Comparison of ENCODE assay signal across 17 cellular contexts in genomic region chr17:77618731-77619130, GRCh38.
A peak's percentile ranks its signal among the peaks of the same experiment; 100 is the strongest.
DNase-seq lines count a peak whose midpoint lies in the region; ATAC-seq, FAIRE-seq and TF ChIP-seq lines count a peak whose summit lies in the region.
"Had no signal": no experiment of that assay in that cellular context is flagged by ENCODE, and none has a peak within 500 bp of the region (broad histone marks: within the 10 kb centered on the region; RNA-seq: fewer than 3 reads in every experiment).

No MANE protein-coding gene starts in this region.

- no peak overlapping the region for H3K4me3 ChIP-seq in neural progenitor cell
- H3K4me3 ChIP-seq in osteoblast (ENCODE audit: insufficient read depth, low read length) = no peak overlapping the region
- H3K4me3 ChIP-seq: HAP-1 had no signal

- H4K20me1 ChIP-seq in neural progenitor cell (ENCODE audit: low read depth) (no peaks in the 10 kb centered on the region), osteoblast (ENCODE audit: insufficient read depth, low read length) (no peaks in the 10 kb centered on the region)

- POLR2A ChIA-PET in activated CD4-positive, alpha-beta T cell treated with anti-CD3 and anti-CD28 coated beads, Interleukin-2, amount 10 ng/mL, durations not matched to agents 7 days and 5 days (lab: Charles Lee) = no interaction called here

- H3K79me2 ChIP-seq in neural progenitor cell (ENCODE audit: low read depth) (no peaks in the 10 kb centered on the region), osteoblast (ENCODE audit: insufficient read depth, low read length) (no peaks in the 10 kb centered on the region)

- peak overlapping the region; percentile 55 for H3K27ac Mint-ChIP-seq in activated CD4-positive, alpha-beta T cell treated with anti-CD3 and anti-CD28 coated beads, Interleukin-2, amount 10 ng/mL, durations not matched to agents 7 days and 5 days
- peak overlapping the region; percentile 80 for H3K27ac Mint-ChIP-seq in activated naive CD8-positive, alpha-beta T cell treated with anti-CD3 and anti-CD28 coated beads for 36 hours
- H3K27ac Mint-ChIP-seq in neural progenitor cell = peak overlapping the region; percentile 28

- peaks cover 5% of the 10 kb centered on the region for H3K27me3 Mint-ChIP-seq in activated CD4-positive, alpha-beta T cell treated with anti-CD3 and anti-CD28 coated beads, Interleukin-2, amount 10 ng/mL, durations not matched to agents 7 days and 5 days
- no peaks in the 10 kb centered on the region for H3K27me3 Mint-ChIP-seq in activated naive CD8-positive, alpha-beta T cell treated with anti-CD3 and anti-CD28 coated beads for 36 hours
- H3K27me3 Mint-ChIP-seq in neural progenitor cell (ENCODE audit: insufficient read depth, low read depth) = peaks cover 8% of the 10 kb centered on the region

- no peaks in the 10 kb centered on the region for H3K27me3 ChIP-seq in neural progenitor cell
- no peaks in the 10 kb centered on the region for H3K27me3 ChIP-seq in osteoblast (ENCODE audit: insufficient read depth, low read length)

- no peaks in the 10 kb centered on the region for H3F3A ChIP-seq in neural progenitor cell (ENCODE audit: low read depth)

- H3K36me3 ChIP-seq in neural progenitor cell = no peaks in the 10 kb centered on the region
- no peaks in the 10 kb centered on the region for H3K36me3 ChIP-seq in osteoblast (ENCODE audit: insufficient read depth, low read length)
- H3K36me3 ChIP-seq: HAP-1 had no signal

- H3K4me2 ChIP-seq in neural progenitor cell (no peak overlapping the region), osteoblast (ENCODE audit: insufficient read depth, low read length) (no peak overlapping the region)

- no peak overlapping the region for H3K27ac ChIP-seq in neural progenitor cell
- no peak overlapping the region for H3K27ac ChIP-seq in osteoblast (ENCODE audit: low read depth, low read length)

- peaks cover 2% of the 10 kb centered on the region for H3K36me3 Mint-ChIP-seq in activated CD4-positive, alpha-beta T cell treated with anti-CD3 and anti-CD28 coated beads, Interleukin-2, amount 10 ng/mL, durations not matched to agents 7 days and 5 days (ENCODE audit: low read depth)
- peaks cover 2% of the 10 kb centered on the region for H3K36me3 Mint-ChIP-seq in activated naive CD8-positive, alpha-beta T cell treated with anti-CD3 and anti-CD28 coated beads for 36 hours
- H3K36me3 Mint-ChIP-seq in neural progenitor cell = no peaks in the 10 kb centered on the region
- H3K36me3 Mint-ChIP-seq: CD8-positive, alpha-beta memory T cell had no signal

- no peak overlapping the region for H3K4me3 Mint-ChIP-seq in activated CD4-positive, alpha-beta T cell treated with anti-CD3 and anti-CD28 coated beads, Interleukin-2, amount 10 ng/mL, durations not matched to agents 7 days and 5 days
- H3K4me3 Mint-ChIP-seq in activated naive CD8-positive, alpha-beta T cell treated with anti-CD3 and anti-CD28 coated beads for 36 hours = no peak overlapping the region
- peak overlapping the region; percentile 12 for H3K4me3 Mint-ChIP-seq in neural progenitor cell

- H3K9me3 ChIP-seq in neural progenitor cell (ENCODE audit: low read depth) (no peaks in the 10 kb centered on the region), osteoblast (ENCODE audit: low read depth, low read length) (no peaks in the 10 kb centered on the region)
- H3K9me3 ChIP-seq: HAP-1 had no signal

- CTCF ChIA-PET in activated CD4-positive, alpha-beta T cell treated with anti-CD3 and anti-CD28 coated beads, Interleukin-2, amount 10 ng/mL, durations not matched to agents 7 days and 5 days (lab: Charles Lee) = no interaction called here

- no peak for DNase-seq in activated CD4-positive, alpha-beta T cell treated with anti-CD3 and anti-CD28 coated beads, Interleukin-2, amount 10 ng/mL, durations not matched to agents 7 days and 5 days
- DNase-seq in activated CD4-positive, alpha-beta T cell treated with anti-CD3 and anti-CD28 coated beads for 4 hours = no peak
- DNase-seq in HTR-8/SVneo (ENCODE audit: insufficient read length, low spot score) (no peak), neural progenitor cell (ENCODE audit: low spot score) (no peak), osteoblast (ENCODE audit: insufficient read length, low spot score, missing footprints) (no peak), NCI-H187 (lab: John Stamatoyannopoulos, UW) (no peak), omental fat pad (ENCODE audit: low spot score) (no peak)
- DNase-seq in activated naive CD8-positive, alpha-beta T cell treated with anti-CD3 and anti-CD28 coated beads for 36 hours = no peak
- DNase-seq: 8988T, DMS79 treated with DMSO at 0.1 percent for 48 hours, IMR-90, Kasumi-1, NCI-H1930, NCI-H526 treated with DMSO at 0.1 percent for 48 hours, RPMI8226 had no signal

- H3K4me1 ChIP-seq in neural progenitor cell (peaks cover 5% of the 10 kb centered on the region), osteoblast (ENCODE audit: insufficient read depth, low read length) (peaks cover 9% of the 10 kb centered on the region)
- H3K4me1 ChIP-seq: HAP-1 had no signal

- no peak overlapping the region for H2AFZ ChIP-seq in neural progenitor cell (replicated peaks)
- no peak overlapping the region for H2AFZ ChIP-seq in osteoblast (ENCODE audit: low read length)

- TF ChIP-seq CTCF in neural progenitor cell (IDR thresholded peaks at IDR 0.05) = no peak
- TF ChIP-seq CTCF in osteoblast (IDR thresholded peaks at IDR 0.05; ENCODE audit: extremely low read depth, low read depth, low read length) = no peak
- TF ChIP-seq CTCF in omental fat pad (IDR thresholded peaks at IDR 0.05) = no peak

- ATAC-seq in omental fat pad (ENCODE audit: low FRiP score) = no peak

- peaks cover 11% of the 10 kb centered on the region for H3K4me1 Mint-ChIP-seq in activated CD4-positive, alpha-beta T cell treated with anti-CD3 and anti-CD28 coated beads, Interleukin-2, amount 10 ng/mL, durations not matched to agents 7 days and 5 days
- peaks cover 14% of the 10 kb centered on the region for H3K4me1 Mint-ChIP-seq in activated naive CD8-positive, alpha-beta T cell treated with anti-CD3 and anti-CD28 coated beads for 36 hours
- peaks cover 12% of the 10 kb centered on the region for H3K4me1 Mint-ChIP-seq in neural progenitor cell

- H3K9me3 Mint-ChIP-seq in activated CD4-positive, alpha-beta T cell treated with anti-CD3 and anti-CD28 coated beads, Interleukin-2, amount 10 ng/mL, durations not matched to agents 7 days and 5 days = peaks cover 3% of the 10 kb centered on the region
- H3K9me3 Mint-ChIP-seq in activated naive CD8-positive, alpha-beta T cell treated with anti-CD3 and anti-CD28 coated beads for 36 hours = peaks cover 13% of the 10 kb centered on the region
- H3K9me3 Mint-ChIP-seq in neural progenitor cell = peaks cover 8% of the 10 kb centered on the region
- H3K9me3 Mint-ChIP-seq: CD8-positive, alpha-beta memory T cell had no signal

- no peak overlapping the region for H3K9ac ChIP-seq in neural progenitor cell

- FAIRE-seq in HTR-8/SVneo (lab: Jason Lieb, UNC) = peak; percentile 16

Comparison
In these comparisons a context has a peak if more than half of its experiments do, and no peak if none do; other contexts are left out.
1. H3K27ac Mint-ChIP-seq: peak in every context shown above with its lines; median percentile 80 in activated naive CD8-positive, alpha-beta T cell treated with anti-CD3 and anti-CD28 coated beads for 36 hours; 55 in activated CD4-positive, alpha-beta T cell treated with anti-CD3 and anti-CD28 coated beads, Interleukin-2, amount 10 ng/mL, durations not matched to agents 7 days and 5 days; 28 in neural progenitor cell.